ENCODE assay signal across 9 cellular contexts in the genomic region with DNA sequence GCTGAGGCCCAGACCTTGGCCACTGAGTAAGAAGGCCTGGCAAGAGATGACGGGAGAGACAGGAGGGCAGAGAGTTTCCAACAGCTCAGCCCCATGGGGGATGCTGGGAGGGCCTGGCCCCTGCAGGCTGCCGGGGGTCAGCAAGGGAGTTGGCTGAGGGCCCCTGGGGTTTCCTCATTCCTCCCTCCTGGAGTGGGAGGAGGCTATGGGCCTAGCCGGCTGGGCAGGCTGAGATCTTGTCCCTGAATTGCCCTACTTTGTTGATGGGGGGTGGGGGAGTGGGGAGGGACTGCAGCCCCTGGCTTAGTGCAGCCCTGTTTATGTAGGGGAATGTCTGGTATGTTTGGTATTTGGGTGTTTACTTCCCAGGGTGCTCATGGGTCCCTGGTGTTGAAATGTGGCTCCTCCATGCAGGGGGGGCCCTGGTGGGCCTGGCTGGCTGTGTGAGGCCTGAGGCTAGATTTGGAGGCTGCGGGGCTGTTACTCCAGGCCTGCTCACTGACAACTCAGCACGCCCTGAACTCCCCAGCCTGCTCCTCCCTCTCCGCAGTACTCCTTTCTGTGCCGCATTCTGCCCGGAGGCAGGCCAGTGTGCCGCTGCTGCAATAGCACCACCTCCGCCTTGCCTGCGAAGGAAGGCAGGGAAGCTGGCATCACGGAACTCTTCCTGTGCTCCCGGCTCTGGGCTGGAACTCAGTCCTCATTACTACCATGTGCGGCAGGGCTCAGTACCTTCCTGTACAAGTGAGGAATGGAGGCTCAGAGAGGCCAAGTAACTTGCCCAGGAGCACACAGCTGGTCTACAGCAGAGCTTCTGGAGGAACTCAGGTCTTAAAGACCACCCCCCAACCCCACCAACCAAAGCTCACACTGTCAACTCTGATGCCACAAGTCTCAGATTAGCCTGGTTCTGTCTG. TPM values are rescaled to one million over a fixed set of nuclear protein-coding genes. Genes with fewer than 3 reads are reported as not detected.
DNase-seq lines count a peak whose midpoint lies in the region; ATAC-seq and TF ChIP-seq lines count a peak whose summit lies in the region.
"Had no signal": no experiment of that assay in that cellular context is flagged by ENCODE, and none has a peak within 500 bp of the region (broad histone marks: within the 10 kb centered on the region; RNA-seq: fewer than 3 reads in every experiment).

No MANE protein-coding gene starts in this region.

- no peak overlapping the region for H2BK5ac ChIP-seq in mesendoderm (ENCODE audit: low read length)

- peaks cover 4% of the 10 kb centered on the region for H3K27me3 Mint-ChIP-seq in activated naive CD8-positive, alpha-beta T cell treated with anti-CD3 and anti-CD28 coated beads, Interleukin-2, amount 10 ng/mL, durations not matched to agents 7 days and 5 days
- H3K27me3 Mint-ChIP-seq in activated naive CD8-positive, alpha-beta T cell treated with anti-CD3 and anti-CD28 coated beads for 36 hours, result no peaks in the 10 kb centered on the region
- H3K27me3 Mint-ChIP-seq in endothelial cell (ENCODE audit: unreplicated experiment), result peaks cover 9% of the 10 kb centered on the region
- H3K27me3 Mint-ChIP-seq: B cell had no signal

- H3K4me3 Mint-ChIP-seq in activated naive CD8-positive, alpha-beta T cell treated with anti-CD3 and anti-CD28 coated beads, Interleukin-2, amount 10 ng/mL, durations not matched to agents 7 days and 5 days, result no peak overlapping the region
- H3K4me3 Mint-ChIP-seq in activated naive CD8-positive, alpha-beta T cell treated with anti-CD3 and anti-CD28 coated beads for 36 hours, result no peak overlapping the region
- no peak overlapping the region for H3K4me3 Mint-ChIP-seq in endothelial cell (ENCODE audit: unreplicated experiment)
- H3K4me3 Mint-ChIP-seq: B cell had no signal

- peaks cover 4% of the 10 kb centered on the region for H3K4me1 Mint-ChIP-seq in activated naive CD8-positive, alpha-beta T cell treated with anti-CD3 and anti-CD28 coated beads, Interleukin-2, amount 10 ng/mL, durations not matched to agents 7 days and 5 days
- H3K4me1 Mint-ChIP-seq in activated naive CD8-positive, alpha-beta T cell treated with anti-CD3 and anti-CD28 coated beads for 36 hours, result peaks cover 3% of the 10 kb centered on the region
- H3K4me1 Mint-ChIP-seq in endothelial cell (ENCODE audit: unreplicated experiment), result peaks cover 18% of the 10 kb centered on the region

- H4K8ac ChIP-seq in mesendoderm (ENCODE audit: low read depth, low read length), result no peak overlapping the region

- no peak overlapping the region for H3K4me2 ChIP-seq in mesendoderm (ENCODE audit: low read length)

- H3K23ac ChIP-seq in mesendoderm (ENCODE audit: low read length), result no peak overlapping the region

- no peaks in the 10 kb centered on the region for H3K9me3 Mint-ChIP-seq in activated naive CD8-positive, alpha-beta T cell treated with anti-CD3 and anti-CD28 coated beads, Interleukin-2, amount 10 ng/mL, durations not matched to agents 7 days and 5 days
- no peaks in the 10 kb centered on the region for H3K9me3 Mint-ChIP-seq in activated naive CD8-positive, alpha-beta T cell treated with anti-CD3 and anti-CD28 coated beads for 36 hours
- H3K9me3 Mint-ChIP-seq in endothelial cell (ENCODE audit: unreplicated experiment), result no peaks in the 10 kb centered on the region

- H3K4ac ChIP-seq in mesendoderm (ENCODE audit: low read depth, low read length), result no peak overlapping the region

- TF ChIP-seq POLR2A in vagina (IDR thresholded peaks at IDR 0.05), result no peak

- peak overlapping the region; percentile 45 for H3K9ac ChIP-seq in mesendoderm (ENCODE audit: low read length)

- no CpG with 5 or more reads among the region's 14 CpGs for WGBS in mesendoderm (ENCODE audit: extremely low coverage, insufficient coverage, low lambda C conversion rate)

- H3K56ac ChIP-seq in mesendoderm (ENCODE audit: low read length), result peak overlapping the region; percentile 70

- H3K27me3 ChIP-seq in mesendoderm (ENCODE audit: insufficient read depth, low read length, poor library complexity) (no peaks in the 10 kb centered on the region), vagina (no peaks in the 10 kb centered on the region)

- H3K9me3 ChIP-seq in vagina, result no peaks in the 10 kb centered on the region

- no peak overlapping the region for H2AK5ac ChIP-seq in mesendoderm (ENCODE audit: low read length)

- H3K27ac Mint-ChIP-seq in activated naive CD8-positive, alpha-beta T cell treated with anti-CD3 and anti-CD28 coated beads, Interleukin-2, amount 10 ng/mL, durations not matched to agents 7 days and 5 days, result peak overlapping the region; percentile 24
- H3K27ac Mint-ChIP-seq in activated naive CD8-positive, alpha-beta T cell treated with anti-CD3 and anti-CD28 coated beads for 36 hours, result no peak overlapping the region
- peak overlapping the region; percentile 72 for H3K27ac Mint-ChIP-seq in endothelial cell (ENCODE audit: unreplicated experiment)
- H3K27ac Mint-ChIP-seq: B cell had no signal

- H2BK15ac ChIP-seq in mesendoderm (replicated peaks; ENCODE audit: low read depth), result no peak overlapping the region

- TF ChIP-seq CTCF in endothelial cell (IDR thresholded peaks at IDR 0.05; ENCODE audit: unreplicated experiment) (no peak), vagina (IDR thresholded peaks at IDR 0.05) (no peak)

- DNase-seq in activated naive CD8-positive, alpha-beta T cell treated with anti-CD3 and anti-CD28 coated beads, Interleukin-2, amount 10 ng/mL, durations not matched to agents 7 days and 5 days, result no peak
- DNase-seq in activated naive CD8-positive, alpha-beta T cell treated with anti-CD3 and anti-CD28 coated beads for 36 hours, result no peak
- DNase-seq in endothelial cell (ENCODE audit: low spot score) (peak; percentile 30), mesendoderm (peak; percentile 99), vagina (ENCODE audit: extremely low spot score in 2 of 2) (peak in 1 of 2 donors; percentile 95)

- peaks cover 31% of the 10 kb centered on the region for H3K79me2 ChIP-seq in mesendoderm (ENCODE audit: control insufficient read depth, insufficient read depth, low read length)

- H3K36me3 Mint-ChIP-seq in activated naive CD8-positive, alpha-beta T cell treated with anti-CD3 and anti-CD28 coated beads, Interleukin-2, amount 10 ng/mL, durations not matched to agents 7 days and 5 days, result no peaks in the 10 kb centered on the region
- H3K36me3 Mint-ChIP-seq in activated naive CD8-positive, alpha-beta T cell treated with anti-CD3 and anti-CD28 coated beads for 36 hours, result no peaks in the 10 kb centered on the region
- peaks cover 13% of the 10 kb centered on the region for H3K36me3 Mint-ChIP-seq in endothelial cell (ENCODE audit: low read depth, unreplicated experiment)

- H4K5ac ChIP-seq in mesendoderm (ENCODE audit: low read length), result no peak overlapping the region

- H3K27ac ChIP-seq in mesendoderm (ENCODE audit: low read depth, low read length) (peak overlapping the region; percentile 13), vagina (peak overlapping the region; percentile 70)

- intact Hi-C loops in vagina (cut with DNase I), result no loop called here

- POLR2A ChIA-PET in activated naive CD8-positive, alpha-beta T cell treated with anti-CD3 and anti-CD28 coated beads, Interleukin-2, amount 10 ng/mL, durations not matched to agents 7 days and 5 days (lab: Charles Lee), result interaction anchor here (1.6 kb wide), 1 partner anchor 35 kb away, joined by 8 read pairs; no protein-coding TSS in a partner anchor

- peaks cover 45% of the 10 kb centered on the region for H3K79me1 ChIP-seq in mesendoderm (ENCODE audit: low read length)

- no peak overlapping the region for H3K4me3 ChIP-seq in mesendoderm (ENCODE audit: low read length)
- H3K4me3 ChIP-seq in vagina, result peak overlapping the region in 1 of 2 donors; percentile 8

- peaks cover 7% of the 10 kb centered on the region for H3K4me1 ChIP-seq in mesendoderm (ENCODE audit: control insufficient read depth, low read depth, low read length)
- H3K4me1 ChIP-seq in vagina, result peaks cover 94% of the 10 kb centered on the region

- no peak overlapping the region for H2BK120ac ChIP-seq in mesendoderm (ENCODE audit: low read depth, low read length)

- peak; percentile 11 for ATAC-seq in activated naive CD8-positive, alpha-beta T cell treated with anti-CD3 and anti-CD28 coated beads, Interleukin-2, amount 10 ng/mL, durations not matched to agents 7 days and 5 days (ENCODE audit: low read depth)
- no peak for ATAC-seq in GM21367 (IDR thresholded peaks at IDR 0.05; ENCODE audit: unreplicated experiment)
- ATAC-seq in HG03045 (IDR thresholded peaks at IDR 0.05; ENCODE audit: unreplicated experiment), result no peak
- ATAC-seq in HG02759 (IDR thresholded peaks at IDR 0.05; ENCODE audit: unreplicated experiment), result no peak

- H3K36me3 ChIP-seq in mesendoderm (ENCODE audit: control insufficient read depth, insufficient read depth, low read length) (peaks cover 2% of the 10 kb centered on the region), vagina (no peaks in the 10 kb centered on the region)

- H3K18ac ChIP-seq in mesendoderm (ENCODE audit: low read length), result peak overlapping the region; percentile 15

RNA-seq across cellular contexts. Expression of gene JDP2, which starts 25.3 kb away (rescaled TPM):
- total RNA-seq in activated naive CD8-positive, alpha-beta T cell treated with anti-CD3 and anti-CD28 coated beads, Interleukin-2, amount 10 ng/mL, durations not matched to agents 7 days and 5 days, result 1 to 10 TPM; 1.6 to 3.0 TPM
- total RNA-seq in activated naive CD8-positive, alpha-beta T cell treated with anti-CD3 and anti-CD28 coated beads for 36 hours, result 1 to 10 TPM; 2.1 TPM
- 5.1 TPM for total RNA-seq in endothelial cell (ENCODE audit: unreplicated experiment)
- polyA plus RNA-seq in mesendoderm (2013, experiment 1 of 2), result 27.4 TPM
- 28.8 TPM for polyA plus RNA-seq in mesendoderm (2013, experiment 2 of 2)
- 66.5 TPM for total RNA-seq in vagina

Comparison
In these comparisons a context has a peak if more than half of its experiments do, and no peak if none do; other contexts are left out.
1. DNase-seq: peak in endothelial cell (single experiment) and mesendoderm (single experiment); none in activated naive CD8-positive, alpha-beta T cell treated with anti-CD3 and anti-CD28 coated beads, Interleukin-2, amount 10 ng/mL, durations not matched to agents 7 days and 5 days (single experiment) and activated naive CD8-positive, alpha-beta T cell treated with anti-CD3 and anti-CD28 coated beads for 36 hours (single experiment).
2. RNA of gene JDP2, which starts 25.3 kb away (total RNA-seq): 66.5 TPM in vagina (single experiment); 5.1 TPM in endothelial cell (single experiment), 1.6 to 3.0 TPM in activated naive CD8-positive, alpha-beta T cell treated with anti-CD3 and anti-CD28 coated beads, Interleukin-2, amount 10 ng/mL, durations not matched to agents 7 days and 5 days and 2.1 TPM in activated naive CD8-positive, alpha-beta T cell treated with anti-CD3 and anti-CD28 coated beads for 36 hours; every median in the first group is over 10 times any median in the second.